Comparison of ENCODE assay signal across 14 cellular contexts in the genomic region with DNA sequence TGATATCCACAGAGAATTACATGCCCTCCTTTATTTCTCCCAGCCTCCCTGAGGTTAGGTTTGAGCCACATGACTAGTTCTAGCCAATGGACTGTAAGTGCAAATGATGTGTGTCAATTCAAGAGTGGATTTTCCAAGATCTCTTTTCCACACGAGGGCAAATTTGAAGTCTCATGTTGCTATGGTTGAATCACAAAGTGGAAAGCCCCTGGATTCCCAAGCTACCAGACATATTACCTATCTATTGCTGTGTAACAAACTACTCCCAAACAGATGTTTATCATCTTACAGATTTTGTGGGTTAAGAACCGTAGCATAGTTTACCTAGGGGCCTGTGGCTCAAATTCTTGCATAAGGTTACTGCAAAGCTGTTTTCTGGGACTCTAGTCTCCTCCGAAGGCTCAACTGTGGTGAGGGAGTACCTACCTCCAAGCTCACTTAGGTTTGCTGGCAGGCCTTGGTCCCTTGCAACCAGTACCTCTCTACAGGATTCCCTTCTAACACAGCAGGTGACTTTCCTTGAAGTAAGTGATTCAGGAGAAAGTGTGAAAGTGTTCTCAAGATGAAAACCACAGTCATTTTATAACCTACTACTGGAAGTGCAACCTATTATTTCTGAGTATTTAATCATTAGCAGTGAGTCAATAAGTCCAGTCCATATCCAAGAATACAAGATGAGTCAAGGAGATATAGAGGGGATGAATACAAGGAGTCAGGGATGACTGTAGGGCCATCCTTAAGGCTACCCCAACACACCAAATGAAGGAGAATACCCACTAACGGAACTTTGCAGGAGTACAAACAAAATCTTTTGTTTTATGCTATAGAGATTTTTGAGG.
DNase-seq lines count a peak whose midpoint lies in the region; ATAC-seq, FAIRE-seq and TF ChIP-seq lines count a peak whose summit lies in the region.
"Had no signal": no experiment of that assay in that cellular context is flagged by ENCODE, and none has a peak within 500 bp of the region (broad histone marks: within the 10 kb centered on the region; RNA-seq: fewer than 3 reads in every experiment).

No MANE protein-coding gene starts in this region.

- H3K4me1 Mint-ChIP-seq in T-helper 1 cell treated with Interleukin-12 subunit alpha and Interleukin-12 subunit beta and Interleukin-4 antibody, amounts not matched to agents 30 μg/mL and 1 μg/mL, for 36 hours (ENCODE audit: low read depth), result peaks cover 56% of the 10 kb centered on the region
- H3K4me1 Mint-ChIP-seq in nephron progenitor cell, result peaks cover 18% of the 10 kb centered on the region

- H3K4me1 ChIP-seq in GM23248 (ENCODE audit: insufficient read depth), result no peaks in the 10 kb centered on the region
- H3K4me1 ChIP-seq: SJSA1 had no signal

- H3K9me2 ChIP-seq in GM23248 (ENCODE audit: insufficient read depth), result no peaks in the 10 kb centered on the region

- no peak overlapping the region for H3K4me3 ChIP-seq in GM23248
- H3K4me3 ChIP-seq: cardiac muscle cell, SJSA1 had no signal

- in situ Hi-C loops in GM23248 (cut with MboI), result no loop called here

- ATAC-seq in GM18505 (IDR thresholded peaks at IDR 0.05; ENCODE audit: unreplicated experiment), result no peak

- no peak overlapping the region for H3K27ac ChIP-seq in GM23248
- H3K27ac ChIP-seq: 22Rv1, cardiac muscle cell, SJSA1 had no signal

- 25 to 28% methylated on average over 4 of the region's 4 CpGs for WGBS in GM23248 (ENCODE audit: low coverage in 1 of 2, low lambda C conversion rate in 2 of 2, missing lambda C conversion rate in 2 of 2), 2 experiments

- peak overlapping the region; percentile 11 for H3K4me3 Mint-ChIP-seq in T-helper 1 cell treated with Interleukin-12 subunit alpha and Interleukin-12 subunit beta and Interleukin-4 antibody, amounts not matched to agents 30 μg/mL and 1 μg/mL, for 36 hours
- H3K4me3 Mint-ChIP-seq in nephron progenitor cell, result no peak overlapping the region

- no peak overlapping the region for H2AFZ ChIP-seq in GM23248

- H4K20me1 ChIP-seq in GM23248 (ENCODE audit: insufficient read depth), result no peaks in the 10 kb centered on the region

- no peaks in the 10 kb centered on the region for H3K36me3 ChIP-seq in GM23248 (ENCODE audit: low read depth)
- H3K36me3 ChIP-seq: cardiac muscle cell, SJSA1 had no signal

- H3K9me3 Mint-ChIP-seq in T-helper 1 cell treated with Interleukin-12 subunit alpha and Interleukin-12 subunit beta and Interleukin-4 antibody, amounts not matched to agents 30 μg/mL and 1 μg/mL, for 36 hours, result no peaks in the 10 kb centered on the region
- H3K9me3 Mint-ChIP-seq in nephron progenitor cell, result no peaks in the 10 kb centered on the region

- peak overlapping the region; percentile 57 for H3K27ac Mint-ChIP-seq in T-helper 1 cell treated with Interleukin-12 subunit alpha and Interleukin-12 subunit beta and Interleukin-4 antibody, amounts not matched to agents 30 μg/mL and 1 μg/mL, for 36 hours
- peak overlapping the region; percentile 27 for H3K27ac Mint-ChIP-seq in nephron progenitor cell

- H3K27me3 Mint-ChIP-seq in T-helper 1 cell treated with Interleukin-12 subunit alpha and Interleukin-12 subunit beta and Interleukin-4 antibody, amounts not matched to agents 30 μg/mL and 1 μg/mL, for 36 hours (ENCODE audit: low read depth), result peaks cover 9% of the 10 kb centered on the region
- H3K27me3 Mint-ChIP-seq in nephron progenitor cell (ENCODE audit: low read depth, poor library complexity), result no peaks in the 10 kb centered on the region

- peaks cover 31% of the 10 kb centered on the region for H3K27me3 ChIP-seq in GM23248 (replicated peaks; ENCODE audit: insufficient read depth)
- H3K27me3 ChIP-seq: cardiac muscle cell, SJSA1 had no signal

- TF ChIP-seq CTCF in nephron progenitor cell (IDR thresholded peaks at IDR 0.05), result no peak

- H3K79me2 ChIP-seq in GM23248 (ENCODE audit: insufficient read depth), result no peaks in the 10 kb centered on the region

- DNase-seq in T-helper 1 cell, result no peak
- DNase-seq in GM23248, result peak; percentile 11
- peak; percentile 40 for DNase-seq in RCC 7860 (ENCODE audit: low spot score)
- DNase-seq in nephron progenitor cell, result no peak
- no peak for DNase-seq in HPDE6-E6E7 (ENCODE audit: extremely low spot score)
- DNase-seq in ureter (ENCODE audit: low spot score), result no peak
- DNase-seq: islet precursor cell, NCI-H2227 treated with DMSO at 0.1 percent for 48 hours had no signal

- TF ChIP-seq POLR2A in GM18505 (IDR thresholded peaks at IDR 0.05; ENCODE audit: borderline replicate concordance, extremely low read depth, insufficient read depth, insufficient read length), result no peak

- no peaks in the 10 kb centered on the region for H3K9me3 ChIP-seq in GM23248 (ENCODE audit: low read depth)
- H3K9me3 ChIP-seq: SJSA1 had no signal

- no peaks in the 10 kb centered on the region for H3F3A ChIP-seq in GM23248 (ENCODE audit: insufficient read depth)

- H3K36me3 Mint-ChIP-seq in T-helper 1 cell treated with Interleukin-12 subunit alpha and Interleukin-12 subunit beta and Interleukin-4 antibody, amounts not matched to agents 30 μg/mL and 1 μg/mL, for 36 hours (ENCODE audit: low read depth), result peaks cover 6% of the 10 kb centered on the region
- no peaks in the 10 kb centered on the region for H3K36me3 Mint-ChIP-seq in nephron progenitor cell (ENCODE audit: low read depth)

- H3K4me2 ChIP-seq in GM23248 (ENCODE audit: unreplicated experiment), result no peak overlapping the region

- H3K9ac ChIP-seq in GM23248, result no peak overlapping the region

- no peak for FAIRE-seq in RCC 7860 (lab: Jason Lieb, UNC)
- FAIRE-seq: G401.6 had no signal

Comparison
In these comparisons a context has a peak if more than half of its experiments do, and no peak if none do; other contexts are left out.
1. DNase-seq: peak in GM23248 (single experiment) and RCC 7860 (single experiment); none in T-helper 1 cell (0 of 5), nephron progenitor cell (single experiment), HPDE6-E6E7 (single experiment) and ureter (single experiment).